In the genomic region with DNA sequence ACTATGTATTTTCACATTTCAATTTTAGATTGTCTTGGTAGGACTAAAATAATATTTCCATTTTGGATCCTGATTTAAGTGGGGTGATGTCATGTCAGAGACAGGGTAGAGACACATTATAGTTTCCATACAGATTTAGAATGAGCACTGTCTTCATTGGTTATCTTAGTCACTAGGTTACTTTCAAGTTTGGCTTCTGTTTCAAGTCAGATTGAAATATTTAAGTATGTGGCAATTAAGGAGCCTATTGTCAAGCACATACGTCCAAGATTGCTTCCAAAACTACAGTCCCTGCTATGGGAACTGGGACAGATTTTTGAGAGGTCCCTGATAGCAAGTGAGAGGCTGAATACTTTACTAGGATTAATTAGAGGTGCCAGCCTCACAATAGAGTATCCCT, we compare ENCODE assay signal across 20 cellular contexts.
A peak's percentile ranks its signal among the peaks of the same experiment; 100 is the strongest.
DNase-seq lines count a peak whose midpoint lies in the region; ATAC-seq and TF ChIP-seq lines count a peak whose summit lies in the region.
"Had no signal": no experiment of that assay in that cellular context is flagged by ENCODE, and none has a peak within 500 bp of the region (broad histone marks: within the 10 kb centered on the region; RNA-seq: fewer than 3 reads in every experiment).

No MANE protein-coding gene starts in this region.

- TF ChIP-seq CTCF in 22Rv1 (IDR thresholded peaks at IDR 0.05) = no peak
- TF ChIP-seq CTCF in GM10248 (IDR thresholded peaks at IDR 0.05; ENCODE audit: control extremely low read depth, extremely low read depth, low read depth, missing control alignments) = no peak
- TF ChIP-seq CTCF in brain (conservative IDR thresholded peaks at IDR 0.05) = no peak
- TF ChIP-seq CTCF in breast epithelium (IDR thresholded peaks at IDR 0.05) = no peak
- no peak for TF ChIP-seq CTCF in transverse colon (IDR thresholded peaks at IDR 0.05)

- peak; percentile 66 for ATAC-seq in HG02870 (IDR thresholded peaks at IDR 0.05; ENCODE audit: unreplicated experiment)
- ATAC-seq: activated CD8-positive, alpha-beta memory T cell treated with anti-CD3 and anti-CD28 coated beads, Interleukin-2, amount 10 ng/mL, durations not matched to agents 7 days and 5 days had no signal

- peaks cover 3% of the 10 kb centered on the region for H3K36me3 ChIP-seq in breast epithelium
- H3K36me3 ChIP-seq in transverse colon = peaks cover 0 to 4% (median 0%) of the 10 kb centered on the region in 4 donors
- H3K36me3 ChIP-seq: neural progenitor cell, prostate gland had no signal

- in situ Hi-C loops in transverse colon (cut with MboI; ENCODE audit: low pct_ligation_motif_present in 1 of 4, low pct_unique_long_range_greater_than_20kb in 1 of 4, low sequenced_read_pairs in 3 of 4) = no loop called here

- WGBS in transverse colon (ENCODE audit: low coverage in 1 of 2), 2 donors = 63% methylated on average over 1 of the region's 1 CpG; no CpG with 5 or more reads in 1 of the 2 donors

- no peaks in the 10 kb centered on the region for H3K4me1 ChIP-seq in breast epithelium
- no peaks in the 10 kb centered on the region for H3K4me1 ChIP-seq in transverse colon
- H3K4me1 ChIP-seq: neural progenitor cell, prostate gland had no signal

- H3K27ac Mint-ChIP-seq in brain = peak overlapping the region in 3 of 5 experiments; percentile 20 to 63 (median 47)
- H3K27ac Mint-ChIP-seq: activated CD8-positive, alpha-beta memory T cell treated with anti-CD3 and anti-CD28 coated beads, Interleukin-2, amount 10 ng/mL, durations not matched to agents 7 days and 5 days; neural progenitor cell had no signal

- H3K9me3 Mint-ChIP-seq in brain = no peaks in the 10 kb centered on the region
- H3K9me3 Mint-ChIP-seq: neural progenitor cell had no signal

- peaks cover 64% of the 10 kb centered on the region for H3K36me3 Mint-ChIP-seq in brain
- H3K36me3 Mint-ChIP-seq: activated CD8-positive, alpha-beta memory T cell treated with anti-CD3 and anti-CD28 coated beads, Interleukin-2, amount 10 ng/mL, durations not matched to agents 7 days and 5 days had no signal

- TF ChIP-seq POLR2A in breast epithelium (IDR thresholded peaks at IDR 0.05) (no peak), transverse colon (IDR thresholded peaks at IDR 0.05) (no peak)

- H3K27me3 ChIP-seq in breast epithelium = no peaks in the 10 kb centered on the region
- H3K27me3 ChIP-seq in transverse colon = no peaks in the 10 kb centered on the region
- H3K27me3 ChIP-seq: neural progenitor cell had no signal

- intact Hi-C loops in breast epithelium (cut with DNase I; ENCODE audit: low total_unique reads) (no loop called here), transverse colon (cut with DNase I; ENCODE audit: low total_unique reads) (no loop called here)

- H3K27ac ChIP-seq in 22Rv1 (peak overlapping the region; percentile 37), breast epithelium (no peak overlapping the region), transverse colon (no peak overlapping the region)
- H3K27ac ChIP-seq: KMS-11, neural progenitor cell, prostate gland had no signal

- H3K27me3 Mint-ChIP-seq in brain = no peaks in the 10 kb centered on the region
- H3K27me3 Mint-ChIP-seq: activated CD8-positive, alpha-beta memory T cell treated with anti-CD3 and anti-CD28 coated beads, Interleukin-2, amount 10 ng/mL, durations not matched to agents 7 days and 5 days had no signal

- H3K4me3 ChIP-seq in breast epithelium = no peak overlapping the region
- H3K4me3 ChIP-seq in transverse colon = no peak overlapping the region
- H3K4me3 ChIP-seq: neural progenitor cell, prostate gland had no signal

- no peak overlapping the region for H3K4me3 Mint-ChIP-seq in brain
- H3K4me3 Mint-ChIP-seq: activated CD8-positive, alpha-beta memory T cell treated with anti-CD3 and anti-CD28 coated beads, Interleukin-2, amount 10 ng/mL, durations not matched to agents 7 days and 5 days; neural progenitor cell had no signal

- H3K9me3 ChIP-seq in breast epithelium (no peaks in the 10 kb centered on the region), transverse colon (no peaks in the 10 kb centered on the region)
- H3K9me3 ChIP-seq: prostate gland had no signal

- DNase-seq in GM10248 (ENCODE audit: extremely low spot score) = peak; percentile 42
- no peak for DNase-seq in breast epithelium (ENCODE audit: low spot score in 2 of 2)
- DNase-seq in NCI-H1417 treated with DMSO at 0.1 percent for 48 hours (lab: John Stamatoyannopoulos, UW) = no peak
- no peak for DNase-seq in transverse colon
- no peak for DNase-seq in stimulated activated CD4-positive, alpha-beta T cell treated with anti-CD3 and anti-CD28 coated beads, Interleukin-4, amount 100 ng/mL, for 4 hours
- DNase-seq: activated CD8-positive, alpha-beta memory T cell treated with anti-CD3 and anti-CD28 coated beads, Interleukin-2, amount 10 ng/mL, durations not matched to agents 7 days and 5 days; activated effector memory CD4-positive, alpha-beta T cell treated with Interleukin-2 at 50 U/mL for 16 hours; dermis blood vessel endothelial cell; foreskin fibroblast; H7; hippocampal formation; islet precursor cell; NCI-H2029 treated with DMSO at 0.1 percent for 48 hours; T1000 had no signal

- POLR2A ChIA-PET in GM10248 (lab: Yijun Ruan, JAX) = no interaction called here

- no peaks in the 10 kb centered on the region for H3K4me1 Mint-ChIP-seq in brain
- H3K4me1 Mint-ChIP-seq: activated CD8-positive, alpha-beta memory T cell treated with anti-CD3 and anti-CD28 coated beads, Interleukin-2, amount 10 ng/mL, durations not matched to agents 7 days and 5 days had no signal

- TF ChIP-seq EP300 in transverse colon (IDR thresholded peaks at IDR 0.05; ENCODE audit: low read depth) = no peak

- CTCF ChIA-PET in GM10248 (lab: Yijun Ruan, JAX) = interaction anchor here (0.7 to 1.3 kb wide), 3 partner anchors 13 to 31 kb away, joined by 3 to 4 read pairs (median 3); no protein-coding TSS in a partner anchor
